In genomic region chr20:38271609-38272120, GRCh38 we compare ENCODE assay signal across 20 cellular contexts. TPM values are rescaled to one million over a fixed set of nuclear protein-coding genes. Genes with fewer than 3 reads are reported as not detected.
DNase-seq lines count a peak whose midpoint lies in the region; FAIRE-seq and TF ChIP-seq lines count a peak whose summit lies in the region.
"Had no signal": no experiment of that assay in that cellular context is flagged by ENCODE, and none has a peak within 500 bp of the region (broad histone marks: within the 10 kb centered on the region; RNA-seq: fewer than 3 reads in every experiment).

No MANE protein-coding gene starts in this region.

- H2AFZ ChIP-seq in PC-9: no peak overlapping the region

- TF ChIP-seq POLR2A in sigmoid colon (IDR thresholded peaks at IDR 0.05) (no peak), erythroblast (IDR thresholded peaks at IDR 0.05; ENCODE audit: low read length) (no peak)

- intact Hi-C loops in PC-9 (cut with micrococcal nuclease; ENCODE audit: unreplicated experiment) (no loop called here), sigmoid colon (cut with DNase I) (no loop called here)

- H3K79me2 ChIP-seq in PC-9 (ENCODE audit: low read depth): no peaks in the 10 kb centered on the region

- 0 out of 2 replicates have a peak, but pooled peaks cover 7% of the 10 kb centered on the region for H3K9me3 ChIP-seq in PC-9 (ENCODE audit: insufficient read depth, low read depth)
- H3K9me3 ChIP-seq in sigmoid colon: peaks cover 0 to 2% (median 0%) of the 10 kb centered on the region in 4 donors
- H3K9me3 ChIP-seq: left lung, neutrophil, suprapubic skin had no signal

- 93 to 97% methylated on average over 2 of the region's 2 CpGs for WGBS in sigmoid colon, 2 donors

- no peaks in the 10 kb centered on the region for H4K20me1 ChIP-seq in PC-9 (ENCODE audit: insufficient read depth)

- no TSS peak for BruUV-seq in PC-9 (replicated peaks; lab: Mats Ljungman, UMichigan)

- H3K4me3 ChIP-seq in PC-9 (no peak overlapping the region), sigmoid colon (no peak overlapping the region)
- H3K4me3 ChIP-seq: left lung, suprapubic skin had no signal

- POLR2A ChIA-PET in PC-9 (lab: Charles Lee; ENCODE audit: unreplicated experiment): interaction anchor here (0.6 kb wide), 1 partner anchor 655 kb away, joined by 4 read pairs; no protein-coding TSS in a partner anchor

- H3K36me3 ChIP-seq in PC-9 (ENCODE audit: low read depth): no peaks in the 10 kb centered on the region
- H3K36me3 ChIP-seq in sigmoid colon: no peaks in the 10 kb centered on the region
- H3K36me3 ChIP-seq: left lung, neutrophil, suprapubic skin had no signal

- H3K9me2 ChIP-seq in PC-9 (ENCODE audit: insufficient read depth): no peaks in the 10 kb centered on the region

- H3K27ac ChIP-seq in PC-9 (no peak overlapping the region), epithelial cell of prostate (peak overlapping the region; percentile 21), sigmoid colon (peak overlapping the region in 3 of 4 donors; percentile 45 to 50 (median 49))
- H3K27ac ChIP-seq: left lung, neutrophil, suprapubic skin had no signal

- CTCF ChIA-PET in PC-9 (lab: Charles Lee): no interaction called here

- FAIRE-seq in urothelium cell line (lab: Jason Lieb, UNC): no peak
- FAIRE-seq: bronchial epithelial cell, GM12892 had no signal

- DNase-seq in EH (ENCODE audit: low read depth) (peak; percentile 49), PC-9 (no peak), epithelial cell of prostate (ENCODE audit: low read depth, low spot score) (no peak), sigmoid colon (no peak), SHP77 treated with DMSO at 0.1 percent for 48 hours (lab: John Stamatoyannopoulos, UW) (no peak), erythroblast (lab: John Stamatoyannopoulos, UW) (no peak), urothelium cell line (ENCODE audit: low spot score) (no peak), DMS 273 (lab: John Stamatoyannopoulos, UW; ENCODE audit: unreplicated experiment) (no peak)
- DNase-seq: activated CD4-positive, alpha-beta T cell treated with anti-CD3 and anti-CD28 coated beads, Interleukin-2, amount 10 ng/mL, durations not matched to agents 24 days and 14 days; activated CD8-positive, alpha-beta memory T cell treated with anti-CD3 and anti-CD28 coated beads, Interleukin-2, amount 10 ng/mL, durations not matched to agents 7 days and 5 days; activated naive CD8-positive, alpha-beta T cell treated with anti-CD3 and anti-CD28 coated beads, Interleukin-2, amount 10 ng/mL, durations not matched to agents 7 days and 5 days; CD4-positive, CD25-positive, alpha-beta regulatory T cell; left lung; NCI-H1694 treated with DMSO at 0.1 percent for 48 hours; SIG-M5 had no signal

- no peak for TF ChIP-seq EP300 in sigmoid colon (IDR thresholded peaks at IDR 0.05)

- TF ChIP-seq CTCF in PC-9 (conservative IDR thresholded peaks at IDR 0.05): no peak
- no peak for TF ChIP-seq CTCF in sigmoid colon (IDR thresholded peaks at IDR 0.05)

- H3K27me3 ChIP-seq in PC-9 (ENCODE audit: insufficient read depth, low read depth) (no peaks in the 10 kb centered on the region), sigmoid colon (no peaks in the 10 kb centered on the region)
- H3K27me3 ChIP-seq: neutrophil, suprapubic skin had no signal

- peaks cover 10% of the 10 kb centered on the region; the same call in 1 of the 2 replicates for H3F3A ChIP-seq in PC-9 (ENCODE audit: insufficient read depth, low read depth)

- peak overlapping the region; percentile 34 for H3K4me2 ChIP-seq in PC-9

- H3K4me1 ChIP-seq in PC-9 (replicated peaks; ENCODE audit: insufficient read depth) (peaks cover 30% of the 10 kb centered on the region), sigmoid colon (peaks cover 0 to 14% (median 4%) of the 10 kb centered on the region in 4 donors)

RNA-seq across cellular contexts. Expression of gene KIAA1755, which starts 11.1 kb away (rescaled TPM):
- 0.22 and 0.30 TPM in 2 replicates for total RNA-seq in PC-9 (2021)
- 10 to 100 TPM in 3 of 4 donors, 1 to 10 TPM in 1; 9.2 to 39.1 (median 17.1) TPM for total RNA-seq in sigmoid colon
- 1 to 10 TPM in 2 of 3 donors, not detected in 1; 1.2 to 6.4 TPM for polyA plus RNA-seq in sigmoid colon
- total RNA-seq: activated CD4-positive, alpha-beta T cell treated with anti-CD3 and anti-CD28 coated beads, Interleukin-2, amount 10 ng/mL, durations not matched to agents 24 days and 14 days; activated CD8-positive, alpha-beta memory T cell treated with anti-CD3 and anti-CD28 coated beads, Interleukin-2, amount 10 ng/mL, durations not matched to agents 7 days and 5 days; activated naive CD8-positive, alpha-beta T cell treated with anti-CD3 and anti-CD28 coated beads, Interleukin-2, amount 10 ng/mL, durations not matched to agents 7 days and 5 days; bronchial epithelial cell; CD4-positive, CD25-positive, alpha-beta regulatory T cell; dermis microvascular lymphatic vessel endothelial cell had no signal
- polyA plus RNA-seq: CD4-positive, CD25-positive, alpha-beta regulatory T cell had no signal

RNA-seq across cellular contexts. Expression of gene BPI, which starts 32.3 kb away (rescaled TPM):
- total RNA-seq in PC-9 (2021) (not detected in 2 replicates), sigmoid colon (under 1 TPM in 1 of 4 donors, not detected in 3; 0.99 TPM)
- polyA plus RNA-seq in sigmoid colon: under 1 TPM in 1 of 3 donors, not detected in 2; 0.09 TPM
- total RNA-seq: activated CD4-positive, alpha-beta T cell treated with anti-CD3 and anti-CD28 coated beads, Interleukin-2, amount 10 ng/mL, durations not matched to agents 24 days and 14 days; activated CD8-positive, alpha-beta memory T cell treated with anti-CD3 and anti-CD28 coated beads, Interleukin-2, amount 10 ng/mL, durations not matched to agents 7 days and 5 days; activated naive CD8-positive, alpha-beta T cell treated with anti-CD3 and anti-CD28 coated beads, Interleukin-2, amount 10 ng/mL, durations not matched to agents 7 days and 5 days; bronchial epithelial cell; CD4-positive, CD25-positive, alpha-beta regulatory T cell; dermis microvascular lymphatic vessel endothelial cell; suprapubic skin had no signal
- polyA plus RNA-seq: CD4-positive, CD25-positive, alpha-beta regulatory T cell had no signal
